ENCODE assay signal across 10 cellular contexts in genomic region chr7:17991866-17992648, GRCh38. TPM values are rescaled to one million over a fixed set of nuclear protein-coding genes. Genes with fewer than 3 reads are reported as not detected.
A peak's percentile ranks its signal among the peaks of the same experiment; 100 is the strongest.
DNase-seq lines count a peak whose midpoint lies in the region; ATAC-seq, FAIRE-seq and TF ChIP-seq lines count a peak whose summit lies in the region.
"Had no signal": no experiment of that assay in that cellular context is flagged by ENCODE, and none has a peak within 500 bp of the region (broad histone marks: within the 10 kb centered on the region; RNA-seq: fewer than 3 reads in every experiment).

No MANE protein-coding gene starts in this region.

- H3K79me2 ChIP-seq in OCI-LY7 (ENCODE audit: insufficient read depth, low read depth, low read length), result no peaks in the 10 kb centered on the region
- H3K79me2 ChIP-seq in endothelial cell of umbilical vein (ENCODE audit: control insufficient read depth, insufficient read depth, low read length), result no peaks in the 10 kb centered on the region

- H3K27me3 ChIP-seq in endothelial cell of umbilical vein (ENCODE audit: control insufficient read depth in 2 of 2, insufficient read depth in 2 of 2, low read length in 2 of 2), result no peaks in the 10 kb centered on the region
- H3K27me3 ChIP-seq: stomach had no signal

- peak; percentile 68 for DNase-seq in activated CD4-positive, alpha-beta T cell treated with anti-CD3 and anti-CD28 coated beads for 36 hours
- DNase-seq in activated CD4-positive, alpha-beta T cell treated with anti-CD3 and anti-CD28 coated beads, Interleukin-2, amount 50 U/mL, for 4 hours, result no peak
- DNase-seq in OCI-LY7 (ENCODE audit: low spot score) (peak; percentile 14), endothelial cell of umbilical vein (ENCODE audit: low read depth, low spot score) (no peak), NCI-H187 treated with DMSO at 0.1 percent for 48 hours (lab: John Stamatoyannopoulos, UW) (no peak)
- peak; percentile 22 for DNase-seq in stimulated activated CD4-positive, alpha-beta T cell treated with anti-CD3 and anti-CD28 coated beads, Interleukin-1b, Interleukin-23, amount 100 ng/mL, for 48 hours
- DNase-seq: caudate nucleus, stomach had no signal

- dilution Hi-C loops in endothelial cell of umbilical vein (cut with MboI; ENCODE audit: extremely low pct_ligation_motif_present, low sequenced_read_pairs), result no loop called here

- H3K9me3 Mint-ChIP-seq in activated CD4-positive, alpha-beta T cell treated with anti-CD3 and anti-CD28 coated beads for 36 hours (ENCODE audit: low read depth), result no peaks in the 10 kb centered on the region

- H3K4me3 ChIP-seq in OCI-LY7 (ENCODE audit: low read depth, low read length, poor library complexity, severe bottlenecking) (no peak overlapping the region), endothelial cell of umbilical vein (replicated peaks in 1 of 3; ENCODE audit: insufficient read depth in 1 of 3, low read depth in 1 of 3, low read length in 3 of 3) (no peak overlapping the region)
- H3K4me3 ChIP-seq: stomach had no signal

- H3K27ac Mint-ChIP-seq in activated CD4-positive, alpha-beta T cell treated with anti-CD3 and anti-CD28 coated beads for 36 hours, result no peak overlapping the region

- peaks cover 9% of the 10 kb centered on the region for H3K27me3 Mint-ChIP-seq in activated CD4-positive, alpha-beta T cell treated with anti-CD3 and anti-CD28 coated beads for 36 hours

- no peak overlapping the region for H3K9ac ChIP-seq in endothelial cell of umbilical vein (replicated peaks; ENCODE audit: extremely low read depth, insufficient read depth, low read length)

- CTCF ChIA-PET in activated CD4-positive, alpha-beta T cell treated with anti-CD3 and anti-CD28 coated beads for 36 hours (lab: Charles Lee), result interaction anchor here (0.7 to 1.7 kb wide), 6 partner anchors 23 to 1049 kb away, joined by 3 read pairs; no protein-coding TSS in a partner anchor
- CTCF ChIA-PET in OCI-LY7 (lab: Charles Lee; ENCODE audit: unreplicated experiment) (no interaction called here), endothelial cell of umbilical vein (lab: Charles Lee) (interaction anchor here (1.2 to 2.1 kb wide), 2 partner anchors 222 kb away, joined by 5 to 13 read pairs; no protein-coding TSS in a partner anchor)

- H2AFZ ChIP-seq in OCI-LY7 (ENCODE audit: low read length), result no peak overlapping the region
- H2AFZ ChIP-seq in endothelial cell of umbilical vein (ENCODE audit: low read depth, low read length), result peak overlapping the region; percentile 35

- no peaks in the 10 kb centered on the region for H3K4me1 ChIP-seq in OCI-LY7 (ENCODE audit: insufficient read depth, low read length, poor library complexity, severe bottlenecking)
- H3K4me1 ChIP-seq in endothelial cell of umbilical vein (ENCODE audit: control insufficient read depth, extremely low read depth, insufficient read depth, low read length), result no peaks in the 10 kb centered on the region
- H3K4me1 ChIP-seq: stomach had no signal

- H3K4me2 ChIP-seq in OCI-LY7 (ENCODE audit: low read length) (no peak overlapping the region), endothelial cell of umbilical vein (ENCODE audit: insufficient read depth, low read length) (no peak overlapping the region)

- H3K36me3 Mint-ChIP-seq in activated CD4-positive, alpha-beta T cell treated with anti-CD3 and anti-CD28 coated beads for 36 hours (ENCODE audit: low read depth), result no peaks in the 10 kb centered on the region

- no peak for ATAC-seq in activated CD4-positive, alpha-beta T cell treated with anti-CD3 and anti-CD28 coated beads for 36 hours
- ATAC-seq in GM18873 (IDR thresholded peaks at IDR 0.05; ENCODE audit: low FRiP score, unreplicated experiment) (no peak), GM21717 (IDR thresholded peaks at IDR 0.05; ENCODE audit: unreplicated experiment) (no peak)

- intact Hi-C loops in activated CD4-positive, alpha-beta T cell treated with anti-CD3 and anti-CD28 coated beads for 36 hours (cut with DNase I, micrococcal nuclease), result loop anchor here (1.0 to 10.0 kb wide), 5 partner anchors 222 to 311 kb away; no protein-coding TSS in a partner anchor
- intact Hi-C loops in OCI-LY7 (cut with micrococcal nuclease; ENCODE audit: unreplicated experiment) (loop anchor here (1.0 to 10.0 kb wide), 2 partner anchors 222 to 287 kb away; no protein-coding TSS in a partner anchor), endothelial cell of umbilical vein (cut with micrococcal nuclease) (loop anchor here (2.0 to 5.0 kb wide), 2 partner anchors 221 to 285 kb away; no protein-coding TSS in a partner anchor)

- H3K4me3 Mint-ChIP-seq in activated CD4-positive, alpha-beta T cell treated with anti-CD3 and anti-CD28 coated beads for 36 hours, result no peak overlapping the region

- H3K9me1 ChIP-seq in endothelial cell of umbilical vein (replicated peaks; ENCODE audit: control insufficient read depth, extremely low read depth, insufficient read depth, low read length), result no peaks in the 10 kb centered on the region

- POLR2A ChIA-PET in activated CD4-positive, alpha-beta T cell treated with anti-CD3 and anti-CD28 coated beads for 36 hours (lab: Charles Lee), result no interaction called here
- POLR2A ChIA-PET in OCI-LY7 (lab: Charles Lee), result interaction anchor here (0.6 to 0.9 kb wide), 4 partner anchors 31 to 307 kb away, joined by 3 read pairs; no protein-coding TSS in a partner anchor
- POLR2A ChIA-PET in endothelial cell of umbilical vein (lab: Charles Lee), result no interaction called here

- no peak for FAIRE-seq in endothelial cell of umbilical vein (lab: Jason Lieb, UNC)

- H3K27ac ChIP-seq in OCI-LY7 (ENCODE audit: low read depth, low read length, poor library complexity, severe bottlenecking), result no peak overlapping the region
- H3K27ac ChIP-seq in endothelial cell of umbilical vein (ENCODE audit: insufficient read depth, low read depth, low read length), result no peak overlapping the region
- H3K27ac ChIP-seq: stomach had no signal

- peaks cover 4% of the 10 kb centered on the region for H3K4me1 Mint-ChIP-seq in activated CD4-positive, alpha-beta T cell treated with anti-CD3 and anti-CD28 coated beads for 36 hours

- peak; percentile 70 for TF ChIP-seq CTCF in OCI-LY7 (conservative IDR thresholded peaks at IDR 0.05; ENCODE audit: low read length)
- peak in 1 of 2 donors; percentile 13 for TF ChIP-seq CTCF in endothelial cell of umbilical vein (IDR thresholded peaks at IDR 0.05; ENCODE audit: extremely low read depth in 1 of 2, insufficient read depth in 1 of 2, low read depth in 1 of 2, low read length in 2 of 2)

- no peaks in the 10 kb centered on the region for H3K9me2 ChIP-seq in OCI-LY7 (ENCODE audit: insufficient read depth, low read length)

- no TSS peak for BruUV-seq in OCI-LY7 (replicated peaks; lab: Mats Ljungman, UMichigan)
- no TSS peak for BruUV-seq in endothelial cell of umbilical vein (replicated peaks; lab: Mats Ljungman, UMichigan)

- TF ChIP-seq POLR2A in endothelial cell of umbilical vein (IDR thresholded peaks at IDR 0.05; ENCODE audit: low read depth, low read length), result no peak

- H3K9me3 ChIP-seq in OCI-LY7 (ENCODE audit: low read length) (no peaks in the 10 kb centered on the region), endothelial cell of umbilical vein (replicated peaks; ENCODE audit: control insufficient read depth, insufficient read depth, low read length) (no peaks in the 10 kb centered on the region)
- H3K9me3 ChIP-seq: stomach had no signal

- no peaks in the 10 kb centered on the region for H4K20me1 ChIP-seq in OCI-LY7 (ENCODE audit: insufficient read depth, low read length)
- H4K20me1 ChIP-seq in endothelial cell of umbilical vein (replicated peaks; ENCODE audit: control insufficient read depth, extremely low read depth, insufficient read depth, low read length), result no peaks in the 10 kb centered on the region

- H3K36me3 ChIP-seq in OCI-LY7 (ENCODE audit: insufficient read depth, low read length) (no peaks in the 10 kb centered on the region), endothelial cell of umbilical vein (ENCODE audit: control insufficient read depth in 2 of 2, extremely low read depth in 1 of 2, insufficient read depth in 2 of 2, low read length in 2 of 2) (no peaks in the 10 kb centered on the region)
- H3K36me3 ChIP-seq: stomach had no signal

TF ChIP-seq in endothelial cell of umbilical vein, 7 proteins besides CTCF, POLR2A, EP300 and RAD21 (continues in another document):
- TF ChIP-seq EZH2 (IDR thresholded peaks at IDR 0.05; ENCODE audit: borderline replicate concordance, low read depth, low read length, severe bottlenecking) (no peak), MYC (IDR thresholded peaks at IDR 0.05; ENCODE audit: low read depth, low read length) (no peak), JUN (IDR thresholded peaks at IDR 0.05; ENCODE audit: borderline replicate concordance, insufficient read depth, insufficient read length, low read depth) (no peak), FOS (IDR thresholded peaks at IDR 0.05; ENCODE audit: borderline replicate concordance, insufficient read depth, low read length) (no peak), GATA2 (IDR thresholded peaks at IDR 0.05; ENCODE audit: insufficient read depth, insufficient read length, low read depth, low read length) (no peak)

RNA-seq across cellular contexts. Expression of gene PRPS1L1, which starts 35.6 kb away (rescaled TPM):
- total RNA-seq in activated CD4-positive, alpha-beta T cell treated with anti-CD3 and anti-CD28 coated beads for 36 hours, result not detected
- total RNA-seq in OCI-LY7 (2014; rRNA removed; shearing (Covaris generic)), result not detected in 2 replicates
- total RNA-seq in OCI-LY7 (2022) (not detected in 2 replicates), endothelial cell of umbilical vein (not detected in 2 replicates)
- polyA plus RNA-seq in endothelial cell of umbilical vein, result not detected in 2 replicates
- polyA plus RNA-seq in endothelial cell of umbilical vein (2011; cell fraction: cytosol; rRNA removed), result not detected in 2 replicates
- polyA plus RNA-seq in endothelial cell of umbilical vein (2011; cell fraction: nucleus; rRNA removed), result not detected in 2 replicates
- not detected in 2 replicates for polyA plus RNA-seq in endothelial cell of umbilical vein (2012)
- polyA minus RNA-seq in endothelial cell of umbilical vein, result not detected in 2 replicates
- polyA minus RNA-seq in endothelial cell of umbilical vein (2011; cell fraction: cytosol; rRNA and poly(A)+ RNA removed), result not detected
- polyA minus RNA-seq in endothelial cell of umbilical vein (2011; cell fraction: nucleus; rRNA and poly(A)+ RNA removed), result not detected in 2 replicates
- total RNA-seq: stomach had no signal
- polyA plus RNA-seq: stomach had no signal

RNA-seq across cellular contexts. Expression of gene SNX13, which starts 51.8 kb away (rescaled TPM):
- total RNA-seq in activated CD4-positive, alpha-beta T cell treated with anti-CD3 and anti-CD28 coated beads for 36 hours, result 10 to 100 TPM; 23.9 to 25.5 TPM
- 20.0 and 25.1 TPM in 2 replicates for total RNA-seq in OCI-LY7 (2014; rRNA removed; shearing (Covaris generic))
- total RNA-seq in OCI-LY7 (2022) (32.6 and 38.4 TPM in 2 replicates), endothelial cell of umbilical vein (28.5 and 32.2 TPM in 2 replicates)
- 4.5 and 6.1 TPM in 2 replicates for polyA plus RNA-seq in endothelial cell of umbilical vein
- 6.7 and 7.0 TPM in 2 replicates for polyA plus RNA-seq in endothelial cell of umbilical vein (2011; cell fraction: cytosol; rRNA removed)
- 21.8 and 25.3 TPM in 2 replicates for polyA plus RNA-seq in endothelial cell of umbilical vein (2011; cell fraction: nucleus; rRNA removed)
- 11.9 and 16.7 TPM in 2 replicates for polyA plus RNA-seq in endothelial cell of umbilical vein (2012)
- polyA minus RNA-seq in endothelial cell of umbilical vein, result 20.8 and 25.1 TPM in 2 replicates
- polyA minus RNA-seq in endothelial cell of umbilical vein (2011; cell fraction: cytosol; rRNA and poly(A)+ RNA removed), result 10.2 TPM
- 68.3 and 95.8 TPM in 2 replicates for polyA minus RNA-seq in endothelial cell of umbilical vein (2011; cell fraction: nucleus; rRNA and poly(A)+ RNA removed)

Comparison
In these comparisons a context has a peak if more than half of its experiments do, and no peak if none do; other contexts are left out.
1. DNase-seq: peak in activated CD4-positive, alpha-beta T cell treated with anti-CD3 and anti-CD28 coated beads for 36 hours (single experiment), OCI-LY7 (single experiment) and stimulated activated CD4-positive, alpha-beta T cell treated with anti-CD3 and anti-CD28 coated beads, Interleukin-1b, Interleukin-23, amount 100 ng/mL, for 48 hours (single experiment); none in activated CD4-positive, alpha-beta T cell treated with anti-CD3 and anti-CD28 coated beads, Interleukin-2, amount 50 U/mL, for 4 hours (0 of 2), endothelial cell of umbilical vein (single experiment) and NCI-H187 treated with DMSO at 0.1 percent for 48 hours (single experiment).